ENCODE assay signal across 19 cellular contexts in genomic region chr3:177212278-177212610, GRCh38. TPM values are rescaled to one million over a fixed set of nuclear protein-coding genes. Genes with fewer than 3 reads are reported as not detected.
DNase-seq lines count a peak whose midpoint lies in the region; ATAC-seq and TF ChIP-seq lines count a peak whose summit lies in the region.
"Had no signal": no experiment of that assay in that cellular context is flagged by ENCODE, and none has a peak within 500 bp of the region (broad histone marks: within the 10 kb centered on the region; RNA-seq: fewer than 3 reads in every experiment).

No MANE protein-coding gene starts in this region.

- H3K9ac ChIP-seq in trophoblast cell (ENCODE audit: low read length): no peak overlapping the region
- H3K9ac ChIP-seq: BLaER1, neural progenitor cell had no signal

- peak overlapping the region; percentile 43 for H3K27ac ChIP-seq in CD4-positive, CD25-positive, alpha-beta regulatory T cell (ENCODE audit: insufficient read depth, low read length, poor library complexity, severe bottlenecking)
- no peak overlapping the region for H3K27ac ChIP-seq in trophoblast cell (ENCODE audit: low read depth, low read length)
- H3K27ac ChIP-seq: BLaER1, neural progenitor cell, SK-N-MC, spleen, testis had no signal

- peak in 2 of 3 donors; percentile 34 to 38 for DNase-seq in CD4-positive, CD25-positive, alpha-beta regulatory T cell
- no peak for DNase-seq in activated CD8-positive, alpha-beta T cell treated with anti-CD3 and anti-CD28 coated beads for 36 hours
- no peak for DNase-seq in mucosa of descending colon
- DNase-seq in NCI-H128 (lab: John Stamatoyannopoulos, UW; ENCODE audit: unreplicated experiment): no peak
- DNase-seq in stimulated activated CD4-positive, alpha-beta T cell treated with anti-CD3 and anti-CD28 coated beads, Interleukin-1b, Interleukin-23, amount 100 ng/mL, for 48 hours: no peak
- DNase-seq in trophoblast cell: no peak
- no peak for DNase-seq in activated CD4-positive, alpha-beta T cell treated with anti-CD3 and anti-CD28 coated beads, Interleukin-2, amount 10 ng/mL, durations not matched to agents 7 days and 5 days
- DNase-seq: activated naive CD4-positive, alpha-beta T cell treated with Interleukin-2 at 50 U/mL for 16 hours; hippocampal formation; kidney; mesendoderm; spleen; T-helper 9 cell; testis had no signal

- H3K36me3 ChIP-seq in CD4-positive, CD25-positive, alpha-beta regulatory T cell (ENCODE audit: control insufficient read depth, insufficient read depth, low read length): no peaks in the 10 kb centered on the region
- H3K36me3 ChIP-seq in mucosa of descending colon (ENCODE audit: low read depth): no peaks in the 10 kb centered on the region
- H3K36me3 ChIP-seq in trophoblast cell (ENCODE audit: control insufficient read depth in 1 of 2, insufficient read depth in 2 of 2, low read length in 2 of 2): no peaks in the 10 kb centered on the region
- H3K36me3 ChIP-seq: BLaER1, neural progenitor cell, spleen had no signal

- H3K27me3 Mint-ChIP-seq in CD4-positive, CD25-positive, alpha-beta regulatory T cell: no peaks in the 10 kb centered on the region
- no peaks in the 10 kb centered on the region for H3K27me3 Mint-ChIP-seq in activated CD8-positive, alpha-beta T cell treated with anti-CD3 and anti-CD28 coated beads for 36 hours
- H3K27me3 Mint-ChIP-seq in activated CD4-positive, alpha-beta T cell treated with anti-CD3 and anti-CD28 coated beads, Interleukin-2, amount 10 ng/mL, durations not matched to agents 7 days and 5 days: no peaks in the 10 kb centered on the region

- POLR2A ChIA-PET in activated CD8-positive, alpha-beta T cell treated with anti-CD3 and anti-CD28 coated beads for 36 hours (lab: Charles Lee): no interaction called here
- POLR2A ChIA-PET in activated CD4-positive, alpha-beta T cell treated with anti-CD3 and anti-CD28 coated beads, Interleukin-2, amount 10 ng/mL, durations not matched to agents 7 days and 5 days (lab: Charles Lee): no interaction called here

- no peak overlapping the region for H3K4me2 ChIP-seq in trophoblast cell (ENCODE audit: low read length)
- H3K4me2 ChIP-seq: BLaER1, neural progenitor cell had no signal

- H4K8ac ChIP-seq in trophoblast cell (ENCODE audit: low read depth, low read length): no peak overlapping the region

- H3K4ac ChIP-seq in trophoblast cell (ENCODE audit: low read depth, low read length): no peak overlapping the region

- H3K79me1 ChIP-seq in trophoblast cell (ENCODE audit: low read length): peaks cover 2% of the 10 kb centered on the region

- no peaks in the 10 kb centered on the region for H3K79me2 ChIP-seq in trophoblast cell (ENCODE audit: control insufficient read depth, insufficient read depth, low read length, poor library complexity)

- H3K4me3 Mint-ChIP-seq in CD4-positive, CD25-positive, alpha-beta regulatory T cell: no peak overlapping the region
- no peak overlapping the region for H3K4me3 Mint-ChIP-seq in activated CD8-positive, alpha-beta T cell treated with anti-CD3 and anti-CD28 coated beads for 36 hours
- H3K4me3 Mint-ChIP-seq in activated CD4-positive, alpha-beta T cell treated with anti-CD3 and anti-CD28 coated beads, Interleukin-2, amount 10 ng/mL, durations not matched to agents 7 days and 5 days: no peak overlapping the region
- H3K4me3 Mint-ChIP-seq: neural progenitor cell had no signal

- intact Hi-C loops in activated CD8-positive, alpha-beta T cell treated with anti-CD3 and anti-CD28 coated beads for 36 hours (cut with micrococcal nuclease): no loop called here
- intact Hi-C loops in mucosa of descending colon (cut with DNase I, micrococcal nuclease): loop anchor here in 1 of 2 donors (5.0 kb wide), 1 partner anchor 85 kb away; no protein-coding TSS in a partner anchor

- peaks cover 0 to 18% (median 5%) of the 10 kb centered on the region in 4 donors for H3K4me1 Mint-ChIP-seq in CD4-positive, CD25-positive, alpha-beta regulatory T cell
- peaks cover 5% of the 10 kb centered on the region for H3K4me1 Mint-ChIP-seq in activated CD8-positive, alpha-beta T cell treated with anti-CD3 and anti-CD28 coated beads for 36 hours (ENCODE audit: low read depth)
- peaks cover 6% of the 10 kb centered on the region for H3K4me1 Mint-ChIP-seq in activated CD4-positive, alpha-beta T cell treated with anti-CD3 and anti-CD28 coated beads, Interleukin-2, amount 10 ng/mL, durations not matched to agents 7 days and 5 days

- no peak overlapping the region for H2BK5ac ChIP-seq in trophoblast cell (ENCODE audit: low read depth, low read length, poor library complexity)

- CTCF ChIA-PET in activated CD8-positive, alpha-beta T cell treated with anti-CD3 and anti-CD28 coated beads for 36 hours (lab: Charles Lee): no interaction called here
- CTCF ChIA-PET in activated CD4-positive, alpha-beta T cell treated with anti-CD3 and anti-CD28 coated beads, Interleukin-2, amount 10 ng/mL, durations not matched to agents 7 days and 5 days (lab: Charles Lee): interaction anchor here (0.9 to 1.2 kb wide), 2 partner anchors 12 to 722 kb away, joined by 3 read pairs; no protein-coding TSS in a partner anchor

- no peaks in the 10 kb centered on the region for H3K9me3 Mint-ChIP-seq in CD4-positive, CD25-positive, alpha-beta regulatory T cell
- H3K9me3 Mint-ChIP-seq in activated CD8-positive, alpha-beta T cell treated with anti-CD3 and anti-CD28 coated beads for 36 hours: no peaks in the 10 kb centered on the region
- H3K9me3 Mint-ChIP-seq in activated CD4-positive, alpha-beta T cell treated with anti-CD3 and anti-CD28 coated beads, Interleukin-2, amount 10 ng/mL, durations not matched to agents 7 days and 5 days: no peaks in the 10 kb centered on the region

- no peak overlapping the region for H3K14ac ChIP-seq in trophoblast cell (ENCODE audit: low read length)

- no peaks in the 10 kb centered on the region for H3K27me3 ChIP-seq in CD4-positive, CD25-positive, alpha-beta regulatory T cell (ENCODE audit: control insufficient read depth, insufficient read depth, low read length)
- no peaks in the 10 kb centered on the region for H3K27me3 ChIP-seq in trophoblast cell (ENCODE audit: insufficient read depth, low read length)
- H3K27me3 ChIP-seq: BLaER1, neural progenitor cell, spleen, testis had no signal

- no peak overlapping the region for H3K4me3 ChIP-seq in CD4-positive, CD25-positive, alpha-beta regulatory T cell (ENCODE audit: low read depth, low read length)
- H3K4me3 ChIP-seq in mucosa of descending colon: no peak overlapping the region
- no peak overlapping the region for H3K4me3 ChIP-seq in trophoblast cell (ENCODE audit: low read depth, low read length)
- H3K4me3 ChIP-seq: BLaER1, neural progenitor cell, SK-N-MC, spleen, testis had no signal

- H4K91ac ChIP-seq in trophoblast cell (ENCODE audit: low read depth, low read length): no peak overlapping the region

- no peaks in the 10 kb centered on the region for H3K9me3 ChIP-seq in CD4-positive, CD25-positive, alpha-beta regulatory T cell (ENCODE audit: control insufficient read depth in 2 of 2, low read length in 2 of 2)
- H3K9me3 ChIP-seq in mucosa of descending colon: no peaks in the 10 kb centered on the region
- no peaks in the 10 kb centered on the region for H3K9me3 ChIP-seq in trophoblast cell (ENCODE audit: insufficient read depth, low read depth, low read length)
- H3K9me3 ChIP-seq: BLaER1, spleen, testis had no signal

- H2BK120ac ChIP-seq in trophoblast cell (ENCODE audit: insufficient read depth, low read length, poor library complexity): no peak overlapping the region

- ATAC-seq in CD4-positive, CD25-positive, alpha-beta regulatory T cell (ENCODE audit: low read depth in 2 of 2): peak in 1 of 2 donors; percentile 28
- peak; percentile 56 for ATAC-seq in GM18502 (IDR thresholded peaks at IDR 0.05; ENCODE audit: poor library complexity, unreplicated experiment)
- peak; percentile 37 for ATAC-seq in activated CD8-positive, alpha-beta T cell treated with anti-CD3 and anti-CD28 coated beads for 36 hours
- ATAC-seq in mucosa of descending colon: peak; percentile 46
- ATAC-seq: activated CD4-positive, CD25-positive, alpha-beta regulatory T cell treated with anti-CD3 and anti-CD28 coated beads, Interleukin-2, amount 50 U/mL, for 24 hours had no signal

- H3K23ac ChIP-seq in trophoblast cell (ENCODE audit: low read length): no peak overlapping the region

- H2BK12ac ChIP-seq in trophoblast cell (ENCODE audit: low read length): no peak overlapping the region

- H3K27ac Mint-ChIP-seq in CD4-positive, CD25-positive, alpha-beta regulatory T cell: peak overlapping the region in 2 of 3 donors; percentile 72 to 87
- no peak overlapping the region for H3K27ac Mint-ChIP-seq in activated CD8-positive, alpha-beta T cell treated with anti-CD3 and anti-CD28 coated beads for 36 hours
- no peak overlapping the region for H3K27ac Mint-ChIP-seq in activated CD4-positive, alpha-beta T cell treated with anti-CD3 and anti-CD28 coated beads, Interleukin-2, amount 10 ng/mL, durations not matched to agents 7 days and 5 days
- H3K27ac Mint-ChIP-seq: neural progenitor cell had no signal

- no peak overlapping the region for H4K12ac ChIP-seq in trophoblast cell (ENCODE audit: low read depth, low read length)

- no peaks in the 10 kb centered on the region for H3K36me3 Mint-ChIP-seq in CD4-positive, CD25-positive, alpha-beta regulatory T cell
- H3K36me3 Mint-ChIP-seq in activated CD8-positive, alpha-beta T cell treated with anti-CD3 and anti-CD28 coated beads for 36 hours (ENCODE audit: low read depth): no peaks in the 10 kb centered on the region
- no peaks in the 10 kb centered on the region for H3K36me3 Mint-ChIP-seq in activated CD4-positive, alpha-beta T cell treated with anti-CD3 and anti-CD28 coated beads, Interleukin-2, amount 10 ng/mL, durations not matched to agents 7 days and 5 days (ENCODE audit: low read depth)
- H3K36me3 Mint-ChIP-seq: neural progenitor cell had no signal

- no peak overlapping the region for H3K18ac ChIP-seq in trophoblast cell (ENCODE audit: low read length)

- no peak overlapping the region for H2AK5ac ChIP-seq in trophoblast cell (ENCODE audit: low read length)

- no peak overlapping the region for H2AFZ ChIP-seq in trophoblast cell (ENCODE audit: insufficient read depth, low read length, poor library complexity)
- H2AFZ ChIP-seq: neural progenitor cell had no signal

- no peak for TF ChIP-seq CTCF in activated CD8-positive, alpha-beta T cell treated with anti-CD3 and anti-CD28 coated beads for 36 hours (IDR thresholded peaks at IDR 0.05)
- no peak for TF ChIP-seq CTCF in mucosa of descending colon (IDR thresholded peaks at IDR 0.05)

- H3K4me1 ChIP-seq in CD4-positive, CD25-positive, alpha-beta regulatory T cell (ENCODE audit: control insufficient read depth, insufficient read depth, low read length, poor library complexity, severe bottlenecking): no peaks in the 10 kb centered on the region
- H3K4me1 ChIP-seq in mucosa of descending colon (ENCODE audit: low read depth): peaks cover 30% of the 10 kb centered on the region
- H3K4me1 ChIP-seq in trophoblast cell (ENCODE audit: control insufficient read depth in 1 of 2, insufficient read depth in 2 of 2, low read length in 2 of 2): peaks cover 0 to 1% of the 10 kb centered on the region in 2 experiments
- H3K4me1 ChIP-seq: BLaER1, neural progenitor cell, spleen, testis had no signal

RNA-seq across cellular contexts. Expression of gene TBL1XR1, which starts 15.0 kb away (rescaled TPM):
- 146 TPM for total RNA-seq in CD4-positive, CD25-positive, alpha-beta regulatory T cell
- polyA plus RNA-seq in CD4-positive, CD25-positive, alpha-beta regulatory T cell: 10 to 100 TPM; 34.0 to 49.0 (median 37.8) TPM
- 100 to 1,000 TPM; 153 to 158 TPM for total RNA-seq in activated CD8-positive, alpha-beta T cell treated with anti-CD3 and anti-CD28 coated beads for 36 hours
- total RNA-seq in mucosa of descending colon: 100 to 1,000 TPM; 175 to 200 (median 178) TPM
- polyA plus RNA-seq in trophoblast cell (2013): 50.0 and 57.9 TPM in 2 replicates
- 100 to 1,000 TPM; 167 to 169 TPM for total RNA-seq in activated CD4-positive, alpha-beta T cell treated with anti-CD3 and anti-CD28 coated beads, Interleukin-2, amount 10 ng/mL, durations not matched to agents 7 days and 5 days

Comparison
In these comparisons a context has a peak if more than half of its experiments do, and no peak if none do; other contexts are left out.
1. DNase-seq: peak in CD4-positive, CD25-positive, alpha-beta regulatory T cell (2 of 3); none in activated CD8-positive, alpha-beta T cell treated with anti-CD3 and anti-CD28 coated beads for 36 hours (single experiment), mucosa of descending colon (0 of 3), NCI-H128 (single experiment), stimulated activated CD4-positive, alpha-beta T cell treated with anti-CD3 and anti-CD28 coated beads, Interleukin-1b, Interleukin-23, amount 100 ng/mL, for 48 hours (single experiment), trophoblast cell (0 of 2) and activated CD4-positive, alpha-beta T cell treated with anti-CD3 and anti-CD28 coated beads, Interleukin-2, amount 10 ng/mL, durations not matched to agents 7 days and 5 days (single experiment).
2. H3K27ac Mint-ChIP-seq: peak in CD4-positive, CD25-positive, alpha-beta regulatory T cell (2 of 3); none in activated CD8-positive, alpha-beta T cell treated with anti-CD3 and anti-CD28 coated beads for 36 hours (single experiment) and activated CD4-positive, alpha-beta T cell treated with anti-CD3 and anti-CD28 coated beads, Interleukin-2, amount 10 ng/mL, durations not matched to agents 7 days and 5 days (single experiment).